Comparison of ENCODE assay signal across 8 cellular contexts in the genomic region with DNA sequence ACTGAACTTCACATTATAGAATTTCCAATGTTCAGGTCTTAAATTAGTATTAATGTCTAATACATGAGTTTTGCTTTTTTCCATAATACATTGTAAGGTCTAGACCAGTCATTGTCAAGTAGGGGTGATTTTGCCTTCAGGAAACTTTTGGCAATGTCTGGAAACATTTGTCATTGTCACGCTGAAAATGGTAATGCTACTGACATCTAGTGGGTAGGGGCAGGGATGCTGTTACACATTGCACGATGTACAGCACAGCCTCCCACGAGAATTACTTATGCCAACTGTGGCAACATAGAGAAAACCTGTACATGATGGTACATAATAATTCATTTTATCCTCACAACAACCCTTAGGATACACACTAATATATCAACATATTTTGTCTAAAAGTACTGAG.
DNase-seq lines count a peak whose midpoint lies in the region; TF ChIP-seq lines count a peak whose summit lies in the region.

No MANE protein-coding gene starts in this region.

- H3K4me3 Mint-ChIP-seq in endodermal cell, result no peak overlapping the region

- H3K27ac Mint-ChIP-seq in endodermal cell, result no peak overlapping the region

- no peaks in the 10 kb centered on the region for H3F3A ChIP-seq in smooth muscle cell (ENCODE audit: low read depth)

- H3K9me3 ChIP-seq in endodermal cell (ENCODE audit: control insufficient read depth, low read length) (no peaks in the 10 kb centered on the region), smooth muscle cell (replicated peaks; ENCODE audit: low read depth) (no peaks in the 10 kb centered on the region)
- H3K9me3 ChIP-seq in effector memory CD4-positive, alpha-beta T cell (ENCODE audit: control insufficient read depth, low read length), result no peaks in the 10 kb centered on the region

- no peaks in the 10 kb centered on the region for H3K27me3 Mint-ChIP-seq in endodermal cell (ENCODE audit: insufficient read depth)

- no peak overlapping the region for H3K9ac ChIP-seq in endodermal cell (ENCODE audit: extremely low read depth, low read length, poor library complexity, severe bottlenecking)
- H3K9ac ChIP-seq in smooth muscle cell (ENCODE audit: low read depth), result no peak overlapping the region

- DNase-seq in NCI-H2227 (lab: John Stamatoyannopoulos, UW; ENCODE audit: unreplicated experiment) (peak; percentile 18), NCI-H2227 treated with DMSO at 0.1 percent for 48 hours (lab: John Stamatoyannopoulos, UW) (no peak), NCI-H526 treated with DMSO at 0.1 percent for 48 hours (lab: John Stamatoyannopoulos, UW) (peak; percentile 11), endodermal cell (peak; percentile 43), smooth muscle cell (lab: John Stamatoyannopoulos, UW; ENCODE audit: unreplicated experiment) (no peak), DMS79 (lab: John Stamatoyannopoulos, UW) (no peak)
- no peak for DNase-seq in effector memory CD4-positive, alpha-beta T cell
- no peak for DNase-seq in central memory CD4-positive, alpha-beta T cell

- peak; percentile 68 for TF ChIP-seq CTCF in endodermal cell (conservative IDR thresholded peaks at IDR 0.05)
- peak; percentile 23 for TF ChIP-seq CTCF in smooth muscle cell (IDR thresholded peaks at IDR 0.05; ENCODE audit: borderline replicate concordance, insufficient read depth, poor library complexity, severe bottlenecking)

- no peaks in the 10 kb centered on the region for H3K79me2 ChIP-seq in smooth muscle cell (ENCODE audit: low read depth)

- no peak overlapping the region for H3K4me3 ChIP-seq in endodermal cell (ENCODE audit: low read length)
- H3K4me3 ChIP-seq in smooth muscle cell, result no peak overlapping the region
- H3K4me3 ChIP-seq in effector memory CD4-positive, alpha-beta T cell (ENCODE audit: insufficient read depth, low read depth, low read length, poor library complexity, severe bottlenecking), result no peak overlapping the region

- H3K27ac ChIP-seq in endodermal cell (ENCODE audit: low read depth, low read length), result no peak overlapping the region
- H3K27ac ChIP-seq in smooth muscle cell (ENCODE audit: low read depth), result no peak overlapping the region
- no peak overlapping the region for H3K27ac ChIP-seq in effector memory CD4-positive, alpha-beta T cell (ENCODE audit: insufficient read depth, low read length, poor library complexity, severe bottlenecking)

- H4K20me1 ChIP-seq in smooth muscle cell (ENCODE audit: low read depth), result no peaks in the 10 kb centered on the region

- no peaks in the 10 kb centered on the region for H3K4me1 Mint-ChIP-seq in endodermal cell

- H3K4me2 ChIP-seq in smooth muscle cell, result no peak overlapping the region

- no peaks in the 10 kb centered on the region for H3K9me3 Mint-ChIP-seq in endodermal cell

- H3K36me3 ChIP-seq in endodermal cell (ENCODE audit: control insufficient read depth, insufficient read depth, low read length) (no peaks in the 10 kb centered on the region), smooth muscle cell (ENCODE audit: low read depth) (no peaks in the 10 kb centered on the region)
- H3K36me3 ChIP-seq in effector memory CD4-positive, alpha-beta T cell (ENCODE audit: control insufficient read depth, insufficient read depth, low read length), result no peaks in the 10 kb centered on the region

- H3K27me3 ChIP-seq in endodermal cell (ENCODE audit: control insufficient read depth, insufficient read depth, low read length, poor library complexity, severe bottlenecking) (no peaks in the 10 kb centered on the region), smooth muscle cell (ENCODE audit: low read depth) (no peaks in the 10 kb centered on the region)
- H3K27me3 ChIP-seq in effector memory CD4-positive, alpha-beta T cell (replicated peaks; ENCODE audit: control insufficient read depth, insufficient read depth, low read length, poor library complexity, severe bottlenecking), result no peaks in the 10 kb centered on the region

- no peaks in the 10 kb centered on the region for H3K36me3 Mint-ChIP-seq in endodermal cell (ENCODE audit: low read depth)

- H2AFZ ChIP-seq in smooth muscle cell (ENCODE audit: low read depth), result no peak overlapping the region

- H3K4me1 ChIP-seq in endodermal cell (ENCODE audit: control insufficient read depth, insufficient read depth, low read length) (no peaks in the 10 kb centered on the region), smooth muscle cell (ENCODE audit: low read depth) (no peaks in the 10 kb centered on the region)
- H3K4me1 ChIP-seq in effector memory CD4-positive, alpha-beta T cell (ENCODE audit: control insufficient read depth, insufficient read depth, low read length, poor library complexity, severe bottlenecking), result no peaks in the 10 kb centered on the region

- WGBS in endodermal cell (ENCODE audit: insufficient coverage in 1 of 2, insufficient read length in 1 of 2), 2 experiments, result 45 to 56% methylated on average over 1 to 3 of the region's 3 CpGs
- WGBS in smooth muscle cell (ENCODE audit: low lambda C conversion rate), result 49% methylated on average over 3 of the region's 3 CpGs

Comparison
In these comparisons a context has a peak if more than half of its experiments do, and no peak if none do; other contexts are left out.
1. DNase-seq: peak in NCI-H2227 (single experiment), NCI-H526 treated with DMSO at 0.1 percent for 48 hours (single experiment) and endodermal cell (single experiment); none in NCI-H2227 treated with DMSO at 0.1 percent for 48 hours (single experiment), smooth muscle cell (single experiment), DMS79 (single experiment), effector memory CD4-positive, alpha-beta T cell (0 of 3) and central memory CD4-positive, alpha-beta T cell (single experiment).